ENCODE assay signal across 10 cellular contexts in genomic region chr3:56812749-56813655, GRCh38. TPM values are rescaled to one million over a fixed set of nuclear protein-coding genes. Genes with fewer than 3 reads are reported as not detected.
DNase-seq lines count a peak whose midpoint lies in the region; ATAC-seq, FAIRE-seq and TF ChIP-seq lines count a peak whose summit lies in the region.
"Had no signal": no experiment of that assay in that cellular context is flagged by ENCODE, and none has a peak within 500 bp of the region (broad histone marks: within the 10 kb centered on the region; RNA-seq: fewer than 3 reads in every experiment).

No MANE protein-coding gene starts in this region.

- TF ChIP-seq CTCF in bronchial epithelial cell (IDR thresholded peaks at IDR 0.05; ENCODE audit: insufficient read depth, low read length, severe bottlenecking) (no peak), osteoblast (IDR thresholded peaks at IDR 0.05; ENCODE audit: extremely low read depth, low read depth, low read length) (no peak), coronary artery (IDR thresholded peaks at IDR 0.05) (no peak), testis (IDR thresholded peaks at IDR 0.05) (no peak)

- H3K27me3 ChIP-seq in bronchial epithelial cell (ENCODE audit: control insufficient read depth, insufficient read depth, low read length) (no peaks in the 10 kb centered on the region), osteoblast (ENCODE audit: insufficient read depth, low read length) (peaks cover 20% of the 10 kb centered on the region), testis (no peaks in the 10 kb centered on the region)

- intact Hi-C loops in testis (cut with DNase I; ENCODE audit: low total_unique reads) = no loop called here

- H3K4me2 ChIP-seq in osteoblast (ENCODE audit: insufficient read depth, low read length) = peak overlapping the region; percentile 45

- H4K20me1 ChIP-seq in osteoblast (ENCODE audit: insufficient read depth, low read length) = no peaks in the 10 kb centered on the region

- TF ChIP-seq POLR2A in testis (IDR thresholded peaks at IDR 0.05) = no peak

- H2AFZ ChIP-seq in osteoblast (ENCODE audit: low read length) = peak overlapping the region; percentile 13

- H3K9me3 ChIP-seq in osteoblast (ENCODE audit: low read depth, low read length) = no peaks in the 10 kb centered on the region
- no peaks in the 10 kb centered on the region for H3K9me3 ChIP-seq in testis

- 69 to 73% methylated on average over 2 of the region's 2 CpGs for WGBS in testis, 2 donors

- peak; percentile 68 for FAIRE-seq in bronchial epithelial cell (lab: Jason Lieb, UNC)

- peak; percentile 12 for DNase-seq in ELR (ENCODE audit: low read depth)
- peak; percentile 20 for DNase-seq in NCI-H69 (lab: John Stamatoyannopoulos, UW)
- DNase-seq in bronchial epithelial cell (ENCODE audit: low read depth) = peak; percentile 72
- DNase-seq in osteoblast (ENCODE audit: insufficient read length, low spot score, missing footprints) = no peak
- DNase-seq in coronary artery (ENCODE audit: low spot score) = no peak
- no peak for DNase-seq in testis
- no peak for DNase-seq in cerebellar cortex (ENCODE audit: low spot score)
- DNase-seq: retina had no signal

- no peak for ATAC-seq in GM18858 (IDR thresholded peaks at IDR 0.05; ENCODE audit: unreplicated experiment)
- ATAC-seq: left lobe of liver had no signal

- no peaks in the 10 kb centered on the region for H3K79me2 ChIP-seq in osteoblast (ENCODE audit: insufficient read depth, low read length)

- H3K36me3 ChIP-seq in bronchial epithelial cell (ENCODE audit: control insufficient read depth, insufficient read depth, low read length) = no peaks in the 10 kb centered on the region
- no peaks in the 10 kb centered on the region for H3K36me3 ChIP-seq in osteoblast (ENCODE audit: insufficient read depth, low read length)
- H3K36me3 ChIP-seq in testis (ENCODE audit: low read depth, missing control alignments) = no peaks in the 10 kb centered on the region

- H3K4me3 ChIP-seq in bronchial epithelial cell (ENCODE audit: low read depth, low read length) (no peak overlapping the region), osteoblast (ENCODE audit: insufficient read depth, low read length) (peak overlapping the region; percentile 18), coronary artery (no peak overlapping the region), testis (no peak overlapping the region)

- H3K27ac ChIP-seq in osteoblast (ENCODE audit: low read depth, low read length) (no peak overlapping the region), coronary artery (no peak overlapping the region), testis (no peak overlapping the region)

- peaks cover 7% of the 10 kb centered on the region for H3K4me1 ChIP-seq in osteoblast (ENCODE audit: insufficient read depth, low read length)
- H3K4me1 ChIP-seq in testis = peaks cover 20% of the 10 kb centered on the region

RNA-seq across cellular contexts. Expression of gene ARHGEF3, which starts 11.3 kb away (rescaled TPM):
- 11.9 and 12.1 TPM in 2 replicates for total RNA-seq in bronchial epithelial cell
- 21.7 and 22.7 TPM in 2 replicates for total RNA-seq in osteoblast
- total RNA-seq in testis = 10 to 100 TPM; 55.1 to 72.2 TPM
- 43.1 TPM for polyA plus RNA-seq in testis (ENCODE audit: insufficient read depth, low read depth, low replicate concordance)

Comparison
In these comparisons a context has a peak if more than half of its experiments do, and no peak if none do; other contexts are left out.
1. DNase-seq: peak in ELR (single experiment), NCI-H69 (single experiment) and bronchial epithelial cell (single experiment); none in osteoblast (single experiment), coronary artery (single experiment), testis (single experiment) and cerebellar cortex (single experiment).